Comparison of ENCODE assay signal across 8 cellular contexts in genomic region chr17:21275579-21276339, GRCh38. TPM values are rescaled to one million over a fixed set of nuclear protein-coding genes. Genes with fewer than 3 reads are reported as not detected.
DNase-seq lines count a peak whose midpoint lies in the region; ATAC-seq, FAIRE-seq and TF ChIP-seq lines count a peak whose summit lies in the region.

No MANE protein-coding gene starts in this region.

- TF ChIP-seq EP300 in HepG2 (IDR thresholded peaks at IDR 0.05; ENCODE audit: low read depth in 2 of 2, low read length in 2 of 2) (no peak), HepG2 (CRISPR knock-in tag; IDR thresholded peaks at IDR 0.05; ENCODE audit: borderline replicate concordance) (no peak)

- peaks cover 0 to 34% of the 10 kb centered on the region in 2 experiments; a peak in 3 of 5 replicates for H3K27me3 ChIP-seq in HepG2 (ENCODE audit: control insufficient read depth in 1 of 2, insufficient read depth in 2 of 2, low read length in 2 of 2)

- POLR2A ChIA-PET in HepG2 (lab: Yijun Ruan, JAX), result interaction anchor here (0.7 to 5.6 kb wide), 5 partner anchors 10 to 276 kb away, joined by 3 to 56 read pairs (median 4); partner anchors contain the start of genes NATD1 and USP22

- no peak for TF ChIP-seq RAD21 in HepG2 (CRISPR knock-in tag; IDR thresholded peaks at IDR 0.05)

- H3K4me2 ChIP-seq in HepG2 (ENCODE audit: low read depth, low read length), result peak overlapping the region; percentile 87

- no peak for FAIRE-seq in HepG2 (lab: Jason Lieb, UNC)

- intact Hi-C loops in HepG2 (cut with micrococcal nuclease; ENCODE audit: unreplicated experiment), result no loop called here

- H3K27ac ChIP-seq in cingulate gyrus (ENCODE audit: low read depth, low read length) (peak overlapping the region; percentile 55), HepG2 (ENCODE audit: extremely low read length, insufficient read depth, low read length) (no peak overlapping the region)

- H3K4me3 ChIP-seq in AG09309 (ENCODE audit: control insufficient read depth, low read depth, low read length) (peak overlapping the region; percentile 59), HepG2 (replicated peaks in 1 of 3; ENCODE audit: insufficient read depth in 1 of 3, low read depth in 2 of 3, low read length in 3 of 3) (peak overlapping the region; percentile 55 to 81 (median 64); a peak in 5 of 6 replicates)

- TF ChIP-seq POLR2A in HepG2 (IDR thresholded peaks at IDR 0.05; ENCODE audit: insufficient read depth in 1 of 2, low read depth in 2 of 2, low read length in 2 of 2), result peak in 1 of 2 experiments; percentile 85; a peak in 2 of 4 replicates

- in situ Hi-C loops in HepG2 (cut with HindIII; ENCODE audit: extremely low pct_ligation_motif_present, low pct_unique_long_range_greater_than_20kb), result no loop called here

- H2AFZ ChIP-seq in HepG2 (ENCODE audit: low read length), result no peak overlapping the region

- CTCF ChIA-PET in HepG2 (lab: Yijun Ruan, JAX; ENCODE audit: low intra/inter-chr PET ratio, low total read pairs), result no interaction called here

- no peaks in the 10 kb centered on the region for H4K20me1 ChIP-seq in HepG2 (ENCODE audit: insufficient read depth, low read length)

- no peaks in the 10 kb centered on the region for H3K36me3 ChIP-seq in HepG2 (replicated peaks in 1 of 2; ENCODE audit: control insufficient read depth in 1 of 2, insufficient read depth in 2 of 2, low read length in 2 of 2)

- no peak for DNase-seq in AG09309 (ENCODE audit: low read depth)
- DNase-seq in NCI-H446 (lab: John Stamatoyannopoulos, UW), result peak; percentile 30 to 92
- DNase-seq in activated CD4-positive, alpha-beta T cell treated with anti-CD3 and anti-CD28 coated beads for 4 hours, result peak; percentile 94 to 95
- DNase-seq in HepG2 (ENCODE audit: low spot score), result peak; percentile 61
- DNase-seq in stimulated activated CD4-positive, alpha-beta T cell treated with anti-CD3 and anti-CD28 coated beads, Interleukin-4, amount 100 ng/mL, for 1 hour, result peak; percentile 99

- no peaks in the 10 kb centered on the region for H3K79me2 ChIP-seq in HepG2 (ENCODE audit: insufficient read depth, low read length)

- peak overlapping the region; percentile 49; the same call in 1 of the 2 replicates for H3K9ac ChIP-seq in HepG2 (ENCODE audit: insufficient read depth, low read depth, low read length)

- TF ChIP-seq CTCF in AG09309 (IDR thresholded peaks at IDR 0.05; ENCODE audit: control insufficient read depth, insufficient read depth, low read depth, low read length, missing control alignments), result no peak
- TF ChIP-seq CTCF in HepG2 (CRISPR knock-in tag; IDR thresholded peaks at IDR 0.05), result no peak

- peaks cover 48% of the 10 kb centered on the region for H3K4me1 ChIP-seq in HepG2 (ENCODE audit: insufficient read depth, low read length)

- ATAC-seq in GM18873 (IDR thresholded peaks at IDR 0.05; ENCODE audit: low FRiP score, unreplicated experiment), result peak; percentile 75
- ATAC-seq in HG03103 (IDR thresholded peaks at IDR 0.05; ENCODE audit: low read depth, unreplicated experiment), result peak; percentile 84
- peak; percentile 87 for ATAC-seq in HepG2

- BruUV-seq in HepG2 (replicated peaks; lab: Mats Ljungman, UMichigan), result no TSS peak

- WGBS in HepG2 (ENCODE audit: low lambda C conversion rate), result 7% methylated on average over 32 of the region's 61 CpGs

- H3K9me3 ChIP-seq in HepG2 (ENCODE audit: low read length), result no peaks in the 10 kb centered on the region

TF ChIP-seq in HepG2, 621 proteins besides CTCF, POLR2A, EP300 and RAD21 (continues in another document):
- TF ChIP-seq ZHX2 (IDR thresholded peaks at IDR 0.05; ENCODE audit: low read depth) (no peak), ZHX2 (CRISPR knock-in tag; IDR thresholded peaks at IDR 0.05; ENCODE audit: borderline replicate concordance) (peak; percentile 65; the same call in 1 of the 2 replicates)

RNA-seq across cellular contexts. Expression of gene MAP2K3, which starts 8.8 kb away (rescaled TPM):
- total RNA-seq in HepG2 (2016; rRNA removed; fragmentation: Illumina TruSeq; extraction: Trizol), result 20.5 and 39.8 TPM in 2 replicates
- total RNA-seq in HepG2 (2016; cell fraction: cytosol; rRNA removed; fragmentation: Illumina TruSeq; extraction: Trizol; ENCODE audit: low read depth), result 7.7 and 8.7 TPM in 2 replicates
- total RNA-seq in HepG2 (2016; cell fraction: insoluble cytoplasmic fraction; rRNA removed; fragmentation: Illumina TruSeq; extraction: Trizol), result 18.3 and 35.2 TPM in 2 replicates
- 33.7 and 35.8 TPM in 2 replicates for total RNA-seq in HepG2 (2016; cell fraction: membrane; rRNA removed; fragmentation: Illumina TruSeq; extraction: Trizol)
- total RNA-seq in HepG2 (2016; cell fraction: nucleus; rRNA removed; fragmentation: Illumina TruSeq; extraction: Trizol), result 32.1 and 34.9 TPM in 2 replicates
- polyA plus RNA-seq in HepG2 (2011; rRNA removed), result 27.4 and 31.9 TPM in 2 replicates
- polyA plus RNA-seq in HepG2 (2011; cell fraction: cytosol; rRNA removed), result 31.3 and 32.8 TPM in 2 replicates
- 53.3 and 53.4 TPM in 2 replicates for polyA plus RNA-seq in HepG2 (2011; cell fraction: nucleus; rRNA removed)
- 39.9 and 42.2 TPM in 2 replicates for polyA plus RNA-seq in HepG2 (2012)
- 14.1 and 15.9 TPM in 2 replicates for polyA plus RNA-seq in HepG2 (2016; cell fraction: cytosol; fragmentation: Illumina TruSeq; extraction: Trizol; ENCODE audit: low read depth)
- polyA plus RNA-seq in HepG2 (2016; cell fraction: insoluble cytoplasmic fraction; fragmentation: Illumina TruSeq; extraction: Trizol; ENCODE audit: low read depth), result 67.2 and 88.4 TPM in 2 replicates
- 51.1 and 52.5 TPM in 2 replicates for polyA plus RNA-seq in HepG2 (2016; cell fraction: membrane; fragmentation: Illumina TruSeq; extraction: Trizol; ENCODE audit: low read depth)
- 86.9 and 97.6 TPM in 2 replicates for polyA plus RNA-seq in HepG2 (2016; cell fraction: nucleus; fragmentation: Illumina TruSeq; extraction: Trizol; ENCODE audit: insufficient read depth, low read depth)
- 26.9 and 40.6 TPM in 2 replicates for polyA minus RNA-seq in HepG2 (2011; rRNA and poly(A)+ RNA removed; ENCODE audit: low replicate concordance)
- 19.3 and 21.4 TPM in 2 replicates for polyA minus RNA-seq in HepG2 (2011; cell fraction: cytosol; rRNA and poly(A)+ RNA removed)
- 16.0 and 18.3 TPM in 2 replicates for polyA minus RNA-seq in HepG2 (2011; cell fraction: nucleus; rRNA and poly(A)+ RNA removed)

RNA-seq across cellular contexts. Expression of gene NATD1, which starts 22.5 kb away (rescaled TPM):
- 0.31 and 0.45 TPM in 2 replicates for total RNA-seq in HepG2 (2016; rRNA removed; fragmentation: Illumina TruSeq; extraction: Trizol)
- total RNA-seq in HepG2 (2016; cell fraction: cytosol; rRNA removed; fragmentation: Illumina TruSeq; extraction: Trizol; ENCODE audit: low read depth), result 0.18 and 0.30 TPM in 2 replicates
- 0.28 and 0.43 TPM in 2 replicates for total RNA-seq in HepG2 (2016; cell fraction: insoluble cytoplasmic fraction; rRNA removed; fragmentation: Illumina TruSeq; extraction: Trizol)
- total RNA-seq in HepG2 (2016; cell fraction: membrane; rRNA removed; fragmentation: Illumina TruSeq; extraction: Trizol), result 0.38 and 0.43 TPM in 2 replicates
- total RNA-seq in HepG2 (2016; cell fraction: nucleus; rRNA removed; fragmentation: Illumina TruSeq; extraction: Trizol), result 0.34 and 0.44 TPM in 2 replicates
- polyA plus RNA-seq in HepG2 (2011; rRNA removed), result 2.3 and 2.9 TPM in 2 replicates
- polyA plus RNA-seq in HepG2 (2011; cell fraction: cytosol; rRNA removed), result 2.2 and 2.3 TPM in 2 replicates
- polyA plus RNA-seq in HepG2 (2011; cell fraction: nucleus; rRNA removed), result 2.5 and 3.4 TPM in 2 replicates
- 2.2 and 3.4 TPM in 2 replicates for polyA plus RNA-seq in HepG2 (2012)
- 0.19 and 0.27 TPM in 2 replicates for polyA plus RNA-seq in HepG2 (2016; cell fraction: cytosol; fragmentation: Illumina TruSeq; extraction: Trizol; ENCODE audit: low read depth)
- 0.74 and 0.80 TPM in 2 replicates for polyA plus RNA-seq in HepG2 (2016; cell fraction: insoluble cytoplasmic fraction; fragmentation: Illumina TruSeq; extraction: Trizol; ENCODE audit: low read depth)
- polyA plus RNA-seq in HepG2 (2016; cell fraction: membrane; fragmentation: Illumina TruSeq; extraction: Trizol; ENCODE audit: low read depth), result 0.39 and 0.44 TPM in 2 replicates
- 1.1 TPM in 2 replicates for polyA plus RNA-seq in HepG2 (2016; cell fraction: nucleus; fragmentation: Illumina TruSeq; extraction: Trizol; ENCODE audit: insufficient read depth, low read depth)
- polyA minus RNA-seq in HepG2 (2011; rRNA and poly(A)+ RNA removed; ENCODE audit: low replicate concordance), result 2.3 and 4.5 TPM in 2 replicates
- polyA minus RNA-seq in HepG2 (2011; cell fraction: cytosol; rRNA and poly(A)+ RNA removed), result 1.8 and 2.8 TPM in 2 replicates
- 1.5 and 2.9 TPM in 2 replicates for polyA minus RNA-seq in HepG2 (2011; cell fraction: nucleus; rRNA and poly(A)+ RNA removed)
